ENCODE assay signal across 18 cellular contexts in genomic region chr3:37640636-37641375, GRCh38.
A peak's percentile ranks its signal among the peaks of the same experiment; 100 is the strongest.
DNase-seq lines count a peak whose midpoint lies in the region; ATAC-seq and TF ChIP-seq lines count a peak whose summit lies in the region.
"Had no signal": no experiment of that assay in that cellular context is flagged by ENCODE, and none has a peak within 500 bp of the region (broad histone marks: within the 10 kb centered on the region; RNA-seq: fewer than 3 reads in every experiment).

No MANE protein-coding gene starts in this region.

- TF ChIP-seq POLR2A in right lobe of liver (IDR thresholded peaks at IDR 0.05) = no peak

- no peaks in the 10 kb centered on the region; the same call in 2 of the 3 replicates for H3K36me3 Mint-ChIP-seq in GM23338 (ENCODE audit: low read depth)

- DNase-seq in NCI-H146 (lab: John Stamatoyannopoulos, UW) (peak; percentile 44), NCI-H146 treated with DMSO at 0.1 percent for 48 hours (lab: John Stamatoyannopoulos, UW; ENCODE audit: unreplicated experiment) (no peak), GM23338 (ENCODE audit: low spot score) (peak; percentile 21), dermis blood vessel endothelial cell (peak; percentile 31), right lobe of liver (no peak), Ammon's horn (ENCODE audit: low spot score) (no peak)
- DNase-seq: DMS 273 treated with DMSO at 0.1 percent for 48 hours, KG1, NCI-H1092, NCI-H1694 treated with DMSO at 0.1 percent for 48 hours, NCI-H774, SIG-M5 had no signal

- no peaks in the 10 kb centered on the region for H3F3A ChIP-seq in GM23338 (replicated peaks; ENCODE audit: low read depth)

- intact Hi-C loops in right lobe of liver (cut with DNase I) = no loop called here

- H3K4me1 ChIP-seq in GM23338 (ENCODE audit: insufficient read depth) (no peaks in the 10 kb centered on the region), right lobe of liver (no peaks in the 10 kb centered on the region)
- H3K4me1 ChIP-seq: BLaER1 treated with 17β-estradiol and CSF1 and Interleukin-3, amounts not matched to agents 10 nM and 100 nM had no signal

- ATAC-seq in GM23338 = peak; percentile 75
- peak; percentile 50 to 72 (median 64) for ATAC-seq in right lobe of liver
- ATAC-seq in HG02884 (IDR thresholded peaks at IDR 0.05; ENCODE audit: unreplicated experiment) = no peak
- no peak for ATAC-seq in GM21723 (IDR thresholded peaks at IDR 0.05; ENCODE audit: unreplicated experiment)
- ATAC-seq: HCT116, Panc1 had no signal

- H3K9me3 Mint-ChIP-seq in GM23338 = no peaks in the 10 kb centered on the region

- H3K4me2 ChIP-seq in GM23338 = no peak overlapping the region
- H3K4me2 ChIP-seq: BLaER1 treated with 17β-estradiol and CSF1 and Interleukin-3, amounts not matched to agents 10 nM and 100 nM had no signal

- peaks cover 10% of the 10 kb centered on the region for H3K27me3 Mint-ChIP-seq in GM23338 (ENCODE audit: insufficient read depth, low read depth, poor library complexity)

- H3K4me1 Mint-ChIP-seq in GM23338 = no peaks in the 10 kb centered on the region

- no peak overlapping the region for H3K27ac ChIP-seq in GM23338 (ENCODE audit: low read depth)
- no peak overlapping the region for H3K27ac ChIP-seq in right lobe of liver
- H3K27ac ChIP-seq: 22Rv1; BLaER1 treated with 17β-estradiol and CSF1 and Interleukin-3, amounts not matched to agents 10 nM and 100 nM had no signal

- TF ChIP-seq CTCF in GM23338 (conservative IDR thresholded peaks at IDR 0.05; ENCODE audit: low read depth in 2 of 2) = no peak
- no peak for TF ChIP-seq CTCF in right lobe of liver (IDR thresholded peaks at IDR 0.05)

- no peak overlapping the region for H2AFZ ChIP-seq in GM23338

- H3K4me3 Mint-ChIP-seq in GM23338 = no peak overlapping the region

- H3K36me3 ChIP-seq in GM23338 (ENCODE audit: insufficient read depth) = no peaks in the 10 kb centered on the region
- H3K36me3 ChIP-seq in right lobe of liver = no peaks in the 10 kb centered on the region

- no peaks in the 10 kb centered on the region for H3K79me2 ChIP-seq in GM23338 (replicated peaks; ENCODE audit: insufficient read depth)

- WGBS in right lobe of liver (ENCODE audit: insufficient coverage, low coverage, low lambda C conversion rate, missing lambda C conversion rate) = 84% methylated on average over 8 of the region's 19 CpGs

- H3K27me3 ChIP-seq in GM23338 (ENCODE audit: insufficient read depth) = no peaks in the 10 kb centered on the region
- no peaks in the 10 kb centered on the region for H3K27me3 ChIP-seq in right lobe of liver
- H3K27me3 ChIP-seq: BLaER1 treated with 17β-estradiol and CSF1 and Interleukin-3, amounts not matched to agents 10 nM and 100 nM had no signal

- no peaks in the 10 kb centered on the region for H3K9me2 ChIP-seq in GM23338 (ENCODE audit: insufficient read depth)

- H3K4me3 ChIP-seq in GM23338 = no peak overlapping the region
- no peak overlapping the region for H3K4me3 ChIP-seq in right lobe of liver
- H3K4me3 ChIP-seq: BLaER1 treated with 17β-estradiol and CSF1 and Interleukin-3, amounts not matched to agents 10 nM and 100 nM had no signal

- H3K9me3 ChIP-seq in right lobe of liver = no peaks in the 10 kb centered on the region
- H3K9me3 ChIP-seq: BLaER1 treated with 17β-estradiol and CSF1 and Interleukin-3, amounts not matched to agents 10 nM and 100 nM had no signal

- no peak overlapping the region for H3K27ac Mint-ChIP-seq in GM23338

- no peaks in the 10 kb centered on the region for H4K20me1 ChIP-seq in GM23338 (replicated peaks; ENCODE audit: insufficient read depth)
- H4K20me1 ChIP-seq: BLaER1 treated with 17β-estradiol and CSF1 and Interleukin-3, amounts not matched to agents 10 nM and 100 nM had no signal

TF ChIP-seq in GM23338, 12 proteins besides CTCF, POLR2A, EP300 and RAD21:
- no peak for TF ChIP-seq ZNF331 (CRISPR knock-in tag; IDR thresholded peaks at IDR 0.05; ENCODE audit: low read depth)
TF ChIP-seq in GM23338: peak in this region for 0.

Comparison
In these comparisons a context has a peak if more than half of its experiments do, and no peak if none do; other contexts are left out.
1. DNase-seq: peak in NCI-H146 (single experiment), GM23338 (single experiment) and dermis blood vessel endothelial cell (single experiment); none in NCI-H146 treated with DMSO at 0.1 percent for 48 hours (single experiment), right lobe of liver (0 of 3) and Ammon's horn (single experiment).
2. ATAC-seq: peak in GM23338 (single experiment) and right lobe of liver (4 of 4); none in HG02884 (single experiment) and GM21723 (single experiment).